ENCODE assay signal across 23 cellular contexts in the genomic region with DNA sequence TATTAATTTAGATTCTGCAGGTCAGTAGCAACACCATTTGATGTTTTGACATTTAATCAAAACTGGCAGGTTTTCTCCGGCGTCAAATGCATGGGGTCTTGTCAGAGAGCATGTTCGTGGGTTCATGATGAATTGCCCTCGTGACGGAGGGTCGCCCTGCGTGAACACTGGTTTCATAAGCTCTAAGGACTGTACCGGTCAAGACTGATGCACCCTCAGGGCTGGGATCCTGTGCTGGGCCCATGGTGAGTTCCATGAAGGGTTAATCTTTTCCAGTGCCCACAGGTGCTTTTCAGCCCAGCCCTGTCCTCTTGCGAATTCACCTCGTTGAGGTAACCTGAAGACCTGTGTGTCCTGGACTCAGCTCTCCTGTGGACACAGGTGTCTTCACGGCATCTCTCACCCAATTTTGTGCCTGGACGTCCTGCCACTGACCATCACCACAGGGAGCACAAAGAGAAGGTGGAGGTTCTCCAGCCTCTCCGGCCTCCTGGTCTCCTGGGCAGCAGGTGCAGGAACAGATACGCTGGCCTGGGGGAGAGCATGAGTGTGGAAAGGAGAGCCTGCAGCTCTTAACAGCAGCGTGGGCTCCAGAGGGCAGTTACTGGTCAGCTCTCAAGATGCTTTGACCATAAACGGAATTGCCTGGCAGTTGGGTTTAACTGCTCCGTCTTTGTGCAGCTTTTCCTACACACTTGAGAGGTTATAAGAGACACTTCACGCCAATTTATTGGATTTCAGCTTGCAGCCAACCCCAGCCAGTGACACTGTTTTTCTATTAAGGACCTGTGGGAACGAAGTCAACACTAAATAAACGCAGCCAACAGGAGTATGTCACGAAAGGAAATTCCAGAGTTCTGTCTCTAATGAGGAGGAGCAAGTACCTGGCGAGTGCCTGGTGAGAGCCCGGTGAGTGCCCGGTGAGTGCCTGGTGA. TPM values are rescaled to one million over a fixed set of nuclear protein-coding genes. Genes with fewer than 3 reads are reported as not detected.
A peak's percentile ranks its signal among the peaks of the same experiment; 100 is the strongest.
DNase-seq lines count a peak whose midpoint lies in the region; ATAC-seq and TF ChIP-seq lines count a peak whose summit lies in the region.
"Had no signal": no experiment of that assay in that cellular context is flagged by ENCODE, and none has a peak within 500 bp of the region (broad histone marks: within the 10 kb centered on the region; RNA-seq: fewer than 3 reads in every experiment).

No MANE protein-coding gene starts in this region.

- H3K4me3 Mint-ChIP-seq in stimulated activated naive B cell treated with anti-CD40 and anti-IgM and Interleukin-4, amounts not matched to agents 10 μg/mL and 1 μg/mL and 100 μg/mL, for 72 hours: no peak overlapping the region
- H3K4me3 Mint-ChIP-seq: CD4-positive, CD25-positive, alpha-beta regulatory T cell; CD8-positive, alpha-beta memory T cell; GM23338; HFFc6; IgD-negative memory B cell had no signal

- peaks cover 0 to 2% of the 10 kb centered on the region in 2 donors for H3K4me1 Mint-ChIP-seq in stimulated activated naive B cell treated with anti-CD40 and anti-IgM and Interleukin-4, amounts not matched to agents 10 μg/mL and 1 μg/mL and 100 μg/mL, for 72 hours
- H3K4me1 Mint-ChIP-seq: CD4-positive, CD25-positive, alpha-beta regulatory T cell; CD8-positive, alpha-beta memory T cell; IgD-negative memory B cell had no signal

- no peak overlapping the region for H3K4me3 ChIP-seq in lower lobe of right lung
- H3K4me3 ChIP-seq: GM23338 had no signal

- no peaks in the 10 kb centered on the region for H3K36me3 Mint-ChIP-seq in stimulated activated naive B cell treated with anti-CD40 and anti-IgM and Interleukin-4, amounts not matched to agents 10 μg/mL and 1 μg/mL and 100 μg/mL, for 72 hours
- H3K36me3 Mint-ChIP-seq: CD4-positive, CD25-positive, alpha-beta regulatory T cell; CD8-positive, alpha-beta memory T cell had no signal

- intact Hi-C loops in lower lobe of right lung (cut with DNase I) (no loop called here), head of caudate nucleus (cut with DNase I) (no loop called here)

- peak; percentile 67 for DNase-seq in DMS79 treated with DMSO at 0.1 percent for 48 hours (lab: John Stamatoyannopoulos, UW)
- peak; percentile 9 for DNase-seq in NCI-H2196 treated with DMSO at 0.1 percent for 48 hours (lab: John Stamatoyannopoulos, UW; ENCODE audit: unreplicated experiment)
- DNase-seq in lower lobe of right lung: peak; percentile 42
- no peak for DNase-seq in stimulated activated naive B cell treated with anti-CD40 and anti-IgM and Interleukin-4, amounts not matched to agents 10 μg/mL and 1 μg/mL and 100 μg/mL, for 72 hours
- DNase-seq in H4 (ENCODE audit: low spot score): no peak
- no peak for DNase-seq in head of caudate nucleus
- DNase-seq in OCI-M1 (lab: John Stamatoyannopoulos, UW): no peak
- DNase-seq in T1000 (lab: John Stamatoyannopoulos, UW): no peak
- DNase-seq: ACHN; BE2C; C1 segment of cervical spinal cord; CD4-positive, CD25-positive, alpha-beta regulatory T cell; COR-L47; DMS 273 treated with DMSO at 0.1 percent for 48 hours; DMS53; GDM1; H7; HFFc6 had no signal

- peak overlapping the region; percentile 51 for H3K27ac Mint-ChIP-seq in stimulated activated naive B cell treated with anti-CD40 and anti-IgM and Interleukin-4, amounts not matched to agents 10 μg/mL and 1 μg/mL and 100 μg/mL, for 72 hours
- H3K27ac Mint-ChIP-seq: CD4-positive, CD25-positive, alpha-beta regulatory T cell; GM23338; HFFc6; IgD-negative memory B cell had no signal

- H3K9me3 ChIP-seq in lower lobe of right lung: no peaks in the 10 kb centered on the region
- H3K9me3 ChIP-seq: BE2C had no signal

- H3K9me3 Mint-ChIP-seq in stimulated activated naive B cell treated with anti-CD40 and anti-IgM and Interleukin-4, amounts not matched to agents 10 μg/mL and 1 μg/mL and 100 μg/mL, for 72 hours: no peaks in the 10 kb centered on the region
- H3K9me3 Mint-ChIP-seq: GM23338, HFFc6, IgD-negative memory B cell had no signal

- peaks cover 11% of the 10 kb centered on the region for H3K27me3 ChIP-seq in lower lobe of right lung (ENCODE audit: low read depth)

- ATAC-seq in lower lobe of right lung: peak; percentile 34 to 65
- ATAC-seq in stimulated activated naive B cell treated with anti-CD40 and anti-IgM and Interleukin-4, amounts not matched to agents 10 μg/mL and 1 μg/mL and 100 μg/mL, for 72 hours (replicated peaks): no peak
- ATAC-seq: GM23338, HCT116, HepG2 had no signal

- no peak overlapping the region for H3K27ac ChIP-seq in lower lobe of right lung

- H3K27me3 Mint-ChIP-seq in stimulated activated naive B cell treated with anti-CD40 and anti-IgM and Interleukin-4, amounts not matched to agents 10 μg/mL and 1 μg/mL and 100 μg/mL, for 72 hours: peaks cover 15 to 27% of the 10 kb centered on the region in 2 donors
- H3K27me3 Mint-ChIP-seq: CD4-positive, CD25-positive, alpha-beta regulatory T cell had no signal

- no peaks in the 10 kb centered on the region for H3K4me1 ChIP-seq in lower lobe of right lung
- H3K4me1 ChIP-seq: BE2C had no signal

- TF ChIP-seq CTCF in lower lobe of right lung (IDR thresholded peaks at IDR 0.05): no peak

- no peaks in the 10 kb centered on the region for H3K36me3 ChIP-seq in lower lobe of right lung
- H3K36me3 ChIP-seq: BE2C had no signal

RNA-seq across cellular contexts. Expression of a gene that starts 37.4 kb away (rescaled TPM):
- total RNA-seq in lower lobe of right lung: 9.0 TPM
- total RNA-seq in H4 (2014; rRNA removed; shearing (Covaris generic)): 1.0 and 4.8 TPM in 2 replicates
- total RNA-seq: CD4-positive, CD25-positive, alpha-beta regulatory T cell had no signal

Comparison
In these comparisons a context has a peak if more than half of its experiments do, and no peak if none do; other contexts are left out.
1. DNase-seq: peak in DMS79 treated with DMSO at 0.1 percent for 48 hours (single experiment), NCI-H2196 treated with DMSO at 0.1 percent for 48 hours (single experiment) and lower lobe of right lung (single experiment); none in stimulated activated naive B cell treated with anti-CD40 and anti-IgM and Interleukin-4, amounts not matched to agents 10 μg/mL and 1 μg/mL and 100 μg/mL, for 72 hours (single experiment), H4 (single experiment), head of caudate nucleus (0 of 42), OCI-M1 (single experiment) and T1000 (single experiment).
2. ATAC-seq: peak in lower lobe of right lung (2 of 2); none in stimulated activated naive B cell treated with anti-CD40 and anti-IgM and Interleukin-4, amounts not matched to agents 10 μg/mL and 1 μg/mL and 100 μg/mL, for 72 hours (0 of 2).